In the genomic region with DNA sequence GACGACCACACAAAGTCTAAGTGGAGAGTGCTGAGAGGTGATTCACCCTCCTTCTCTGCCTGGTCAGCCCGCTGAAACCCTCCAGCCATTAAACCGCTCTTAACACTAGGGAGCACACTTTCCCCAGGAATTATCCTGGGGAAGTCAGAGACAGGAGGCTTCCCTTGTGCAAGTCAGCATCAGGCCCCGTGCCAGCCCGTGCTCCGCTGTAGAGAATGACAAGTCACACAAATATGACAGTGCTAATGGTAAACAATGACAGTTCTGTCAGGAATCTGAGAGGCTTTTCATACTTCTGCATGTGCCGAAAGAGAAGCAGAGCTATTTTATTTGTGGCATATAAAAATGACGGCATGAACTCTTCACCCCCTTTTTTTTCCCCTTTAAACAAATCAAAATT, we compare ENCODE assay signal across 8 cellular contexts.
DNase-seq lines count a peak whose midpoint lies in the region; ATAC-seq and TF ChIP-seq lines count a peak whose summit lies in the region.

No MANE protein-coding gene starts in this region.

- H3K4me3 ChIP-seq in AG10803 (ENCODE audit: low read length), result no peak overlapping the region

- ATAC-seq in esophagus mucosa, result peak; percentile 88
- ATAC-seq in stimulated activated effector memory CD8-positive, alpha-beta T cell treated with anti-CD3 and anti-CD28 coated beads, Interleukin-12 subunit alpha, Interleukin-12 subunit beta, amount 100 ng/mL, for 72 hours, result no peak

- H3K36me3 Mint-ChIP-seq in stimulated activated effector memory CD8-positive, alpha-beta T cell treated with anti-CD3 and anti-CD28 coated beads, Interleukin-12 subunit alpha, Interleukin-12 subunit beta, amount 100 ng/mL, for 72 hours, result no peaks in the 10 kb centered on the region

- H3K9me3 Mint-ChIP-seq in stimulated activated effector memory CD8-positive, alpha-beta T cell treated with anti-CD3 and anti-CD28 coated beads, Interleukin-12 subunit alpha, Interleukin-12 subunit beta, amount 100 ng/mL, for 72 hours, result peaks cover 22% of the 10 kb centered on the region

- peak; percentile 82 for DNase-seq in AG10803 (ENCODE audit: low read depth)
- DNase-seq in HuH-7 (ENCODE audit: low spot score), result peak; percentile 12
- peak; percentile 78 for DNase-seq in RPMI7951 (ENCODE audit: low read depth)
- peak; percentile 72 for DNase-seq in mesenteric fat pad (ENCODE audit: low spot score)
- no peak for DNase-seq in NK-92 treated with Interleukin-12 subunit alpha and Interleukin-12 subunit beta, amount 100 ng/mL, for 24 hours (lab: John Stamatoyannopoulos, UW)
- DNase-seq in stimulated activated effector memory CD8-positive, alpha-beta T cell treated with anti-CD3 and anti-CD28 coated beads, Interleukin-12 subunit alpha, Interleukin-12 subunit beta, amount 100 ng/mL, for 72 hours (ENCODE audit: low spot score in 2 of 2), result no peak
- no peak for DNase-seq in KG1 (lab: John Stamatoyannopoulos, UW)

- no peak overlapping the region for H3K4me3 Mint-ChIP-seq in stimulated activated effector memory CD8-positive, alpha-beta T cell treated with anti-CD3 and anti-CD28 coated beads, Interleukin-12 subunit alpha, Interleukin-12 subunit beta, amount 100 ng/mL, for 72 hours

- H3K4me1 Mint-ChIP-seq in stimulated activated effector memory CD8-positive, alpha-beta T cell treated with anti-CD3 and anti-CD28 coated beads, Interleukin-12 subunit alpha, Interleukin-12 subunit beta, amount 100 ng/mL, for 72 hours, result no peaks in the 10 kb centered on the region

- no peak overlapping the region for H3K27ac Mint-ChIP-seq in stimulated activated effector memory CD8-positive, alpha-beta T cell treated with anti-CD3 and anti-CD28 coated beads, Interleukin-12 subunit alpha, Interleukin-12 subunit beta, amount 100 ng/mL, for 72 hours

- peak; percentile 48 for TF ChIP-seq CTCF in AG10803 (conservative IDR thresholded peaks at IDR 0.05; ENCODE audit: low read length)

Comparison
In these comparisons a context has a peak if more than half of its experiments do, and no peak if none do; other contexts are left out.
1. DNase-seq: peak in AG10803 (single experiment), HuH-7 (single experiment), RPMI7951 (single experiment) and mesenteric fat pad (single experiment); none in NK-92 treated with Interleukin-12 subunit alpha and Interleukin-12 subunit beta, amount 100 ng/mL, for 24 hours (single experiment), stimulated activated effector memory CD8-positive, alpha-beta T cell treated with anti-CD3 and anti-CD28 coated beads, Interleukin-12 subunit alpha, Interleukin-12 subunit beta, amount 100 ng/mL, for 72 hours (0 of 2) and KG1 (single experiment).